Comparison of ENCODE assay signal across 1 cellular context in genomic region chr10:68957654-68958053, GRCh38.
TF ChIP-seq lines count a peak whose summit lies in the region.

No MANE protein-coding gene starts in this region.

TF ChIP-seq in SK-N-SH, 30 proteins besides CTCF, POLR2A, EP300 and RAD21 (continued from another document):
- TF ChIP-seq, protein P1, sequence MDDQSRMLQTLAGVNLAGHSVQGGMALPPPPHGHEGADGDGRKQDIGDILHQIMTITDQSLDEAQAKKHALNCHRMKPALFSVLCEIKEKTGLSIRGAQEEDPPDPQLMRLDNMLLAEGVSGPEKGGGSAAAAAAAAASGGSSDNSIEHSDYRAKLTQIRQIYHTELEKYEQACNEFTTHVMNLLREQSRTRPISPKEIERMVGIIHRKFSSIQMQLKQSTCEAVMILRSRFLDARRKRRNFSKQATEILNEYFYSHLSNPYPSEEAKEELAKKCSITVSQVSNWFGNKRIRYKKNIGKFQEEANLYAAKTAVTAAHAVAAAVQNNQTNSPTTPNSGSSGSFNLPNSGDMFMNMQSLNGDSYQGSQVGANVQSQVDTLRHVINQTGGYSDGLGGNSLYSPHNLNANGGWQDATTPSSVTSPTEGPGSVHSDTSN (IDR thresholded peaks at IDR 0.05), result no peak
- TF ChIP-seq FOXJ3 (CRISPR knock-in tag; IDR thresholded peaks at IDR 0.05), result no peak
- no peak for TF ChIP-seq GATA2 (CRISPR knock-in tag; IDR thresholded peaks at IDR 0.05)
